1 cellular context compared by ENCODE assay signal in the genomic region with DNA sequence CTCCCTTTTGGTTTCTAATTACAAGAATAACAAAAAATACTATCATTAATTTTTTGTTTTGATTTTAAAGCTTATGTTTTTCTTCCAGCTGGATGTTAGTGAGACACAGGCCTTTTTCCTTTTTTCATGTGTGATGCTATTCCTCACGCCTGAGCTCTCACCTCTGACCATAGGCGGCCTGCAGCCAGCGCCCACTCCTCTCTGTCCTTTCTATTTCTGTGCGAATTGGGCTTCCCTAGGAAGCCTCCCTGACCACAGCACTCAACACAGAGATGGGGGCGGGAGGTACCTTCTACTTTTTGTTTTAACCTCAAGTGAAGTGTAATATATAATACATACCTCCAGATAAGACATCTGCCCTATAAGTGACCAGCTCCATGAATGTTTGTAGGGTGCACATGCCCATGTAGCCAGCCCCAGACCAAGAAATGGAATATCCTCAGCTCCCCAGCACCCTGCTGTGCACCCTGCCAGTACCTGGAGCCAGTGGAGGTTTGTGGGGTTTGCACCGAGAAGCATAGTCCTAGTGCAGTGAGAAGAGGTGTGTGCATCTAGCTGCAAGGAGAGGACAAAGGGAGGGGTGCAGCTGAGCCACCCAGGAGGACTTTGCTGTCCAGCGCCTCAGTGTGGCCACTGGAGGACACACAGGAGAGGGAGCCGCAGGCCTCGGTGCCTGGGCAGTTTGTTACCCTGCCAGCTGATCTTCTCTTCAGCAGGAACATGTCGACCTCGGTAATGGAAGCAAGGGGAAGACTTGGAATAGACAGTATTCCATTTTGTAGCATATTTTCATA.
TF ChIP-seq lines count a peak whose summit lies in the region.

No MANE protein-coding gene starts in this region.

TF ChIP-seq in H1, 55 proteins besides CTCF, POLR2A, EP300 and RAD21 (continued from another document):
- no peak for TF ChIP-seq CREB1 (IDR thresholded peaks at IDR 0.05)
- no peak for TF ChIP-seq JUND (IDR thresholded peaks at IDR 0.05; ENCODE audit: low read length)
- TF ChIP-seq, protein P1, sequence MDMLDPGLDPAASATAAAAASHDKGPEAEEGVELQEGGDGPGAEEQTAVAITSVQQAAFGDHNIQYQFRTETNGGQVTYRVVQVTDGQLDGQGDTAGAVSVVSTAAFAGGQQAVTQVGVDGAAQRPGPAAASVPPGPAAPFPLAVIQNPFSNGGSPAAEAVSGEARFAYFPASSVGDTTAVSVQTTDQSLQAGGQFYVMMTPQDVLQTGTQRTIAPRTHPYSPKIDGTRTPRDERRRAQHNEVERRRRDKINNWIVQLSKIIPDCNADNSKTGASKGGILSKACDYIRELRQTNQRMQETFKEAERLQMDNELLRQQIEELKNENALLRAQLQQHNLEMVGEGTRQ (IDR thresholded peaks at IDR 0.05; ENCODE audit: low read length) = no peak
- no peak for TF ChIP-seq POLR2AphosphoS5 (IDR thresholded peaks at IDR 0.05; ENCODE audit: low read depth, low read length)
- no peak for TF ChIP-seq SRF (IDR thresholded peaks at IDR 0.05; ENCODE audit: low read depth, low read length)
- TF ChIP-seq ZNF274 (IDR thresholded peaks at IDR 0.05; ENCODE audit: borderline replicate concordance, extremely low read depth, low read length) = no peak
TF ChIP-seq in H1: peak in this region for 0.
